In genomic region chr9:89421595-89421994, GRCh38 we compare ENCODE assay signal across 12 cellular contexts.
DNase-seq lines count a peak whose midpoint lies in the region; ATAC-seq and TF ChIP-seq lines count a peak whose summit lies in the region.
"Had no signal": no experiment of that assay in that cellular context is flagged by ENCODE, and none has a peak within 500 bp of the region (broad histone marks: within the 10 kb centered on the region; RNA-seq: fewer than 3 reads in every experiment).

No MANE protein-coding gene starts in this region.

- no peaks in the 10 kb centered on the region for H3K9me3 ChIP-seq in osteoblast (ENCODE audit: low read depth, low read length)

- no peaks in the 10 kb centered on the region for H3K79me2 ChIP-seq in osteoblast (ENCODE audit: insufficient read depth, low read length)

- H3K4me1 Mint-ChIP-seq in T-helper 1 cell treated with Interleukin-12 subunit alpha and Interleukin-12 subunit beta and Interleukin-4 antibody, amounts not matched to agents 30 μg/mL and 1 μg/mL, for 36 hours (ENCODE audit: low read depth): peaks cover 86% of the 10 kb centered on the region
- H3K4me1 Mint-ChIP-seq in activated naive CD8-positive, alpha-beta T cell treated with anti-CD3 and anti-CD28 coated beads, Interleukin-2, amount 50 U/mL, for 24 hours: peaks cover 99% of the 10 kb centered on the region

- H3K36me3 Mint-ChIP-seq in T-helper 1 cell treated with Interleukin-12 subunit alpha and Interleukin-12 subunit beta and Interleukin-4 antibody, amounts not matched to agents 30 μg/mL and 1 μg/mL, for 36 hours (ENCODE audit: low read depth): peaks cover 62% of the 10 kb centered on the region
- peaks cover 73% of the 10 kb centered on the region for H3K36me3 Mint-ChIP-seq in activated naive CD8-positive, alpha-beta T cell treated with anti-CD3 and anti-CD28 coated beads, Interleukin-2, amount 50 U/mL, for 24 hours (ENCODE audit: low read depth)

- H3K4me3 ChIP-seq in osteoblast (ENCODE audit: insufficient read depth, low read length): no peak overlapping the region

- TF ChIP-seq CTCF in osteoblast (IDR thresholded peaks at IDR 0.05; ENCODE audit: extremely low read depth, low read depth, low read length): no peak

- peak overlapping the region; percentile 90 for H3K27ac Mint-ChIP-seq in T-helper 1 cell treated with Interleukin-12 subunit alpha and Interleukin-12 subunit beta and Interleukin-4 antibody, amounts not matched to agents 30 μg/mL and 1 μg/mL, for 36 hours
- peak overlapping the region; percentile 100 for H3K27ac Mint-ChIP-seq in activated naive CD8-positive, alpha-beta T cell treated with anti-CD3 and anti-CD28 coated beads, Interleukin-2, amount 50 U/mL, for 24 hours

- H4K20me1 ChIP-seq in osteoblast (ENCODE audit: insufficient read depth, low read length): no peaks in the 10 kb centered on the region

- peak overlapping the region; percentile 40 for H3K4me2 ChIP-seq in osteoblast (ENCODE audit: insufficient read depth, low read length)

- DNase-seq in ELR (ENCODE audit: low read depth) (peak; percentile 19), osteoblast (ENCODE audit: insufficient read length, low spot score, missing footprints) (peak; percentile 85), anterior cingulate cortex (lab: John Stamatoyannopoulos, UW) (no peak), DMS 273 treated with DMSO at 0.1 percent for 48 hours (lab: John Stamatoyannopoulos, UW) (no peak)
- no peak for DNase-seq in activated naive CD8-positive, alpha-beta T cell treated with anti-CD3 and anti-CD28 coated beads, Interleukin-2, amount 50 U/mL, for 24 hours
- DNase-seq: cortex of kidney, NCI-H2107, substantia nigra had no signal

- H2AFZ ChIP-seq in osteoblast (ENCODE audit: low read length): no peak overlapping the region

- H3K27me3 Mint-ChIP-seq in T-helper 1 cell treated with Interleukin-12 subunit alpha and Interleukin-12 subunit beta and Interleukin-4 antibody, amounts not matched to agents 30 μg/mL and 1 μg/mL, for 36 hours (ENCODE audit: low read depth): no peaks in the 10 kb centered on the region
- H3K27me3 Mint-ChIP-seq in activated naive CD8-positive, alpha-beta T cell treated with anti-CD3 and anti-CD28 coated beads, Interleukin-2, amount 50 U/mL, for 24 hours: no peaks in the 10 kb centered on the region

- peak overlapping the region; percentile 68 for H3K27ac ChIP-seq in osteoblast (ENCODE audit: low read depth, low read length)

- H3K4me1 ChIP-seq in osteoblast (ENCODE audit: insufficient read depth, low read length): peaks cover 19% of the 10 kb centered on the region

- no peaks in the 10 kb centered on the region for H3K36me3 ChIP-seq in osteoblast (ENCODE audit: insufficient read depth, low read length)

- ATAC-seq in activated naive CD8-positive, alpha-beta T cell treated with anti-CD3 and anti-CD28 coated beads, Interleukin-2, amount 50 U/mL, for 24 hours: no peak
- ATAC-seq in HG02571 (IDR thresholded peaks at IDR 0.05; ENCODE audit: unreplicated experiment) (no peak), HG02763 (IDR thresholded peaks at IDR 0.05; ENCODE audit: unreplicated experiment) (no peak)
- ATAC-seq: HCT116 had no signal

- H3K4me3 Mint-ChIP-seq in T-helper 1 cell treated with Interleukin-12 subunit alpha and Interleukin-12 subunit beta and Interleukin-4 antibody, amounts not matched to agents 30 μg/mL and 1 μg/mL, for 36 hours: peak overlapping the region; percentile 68
- peak overlapping the region; percentile 77 for H3K4me3 Mint-ChIP-seq in activated naive CD8-positive, alpha-beta T cell treated with anti-CD3 and anti-CD28 coated beads, Interleukin-2, amount 50 U/mL, for 24 hours

- H3K27me3 ChIP-seq in osteoblast (ENCODE audit: insufficient read depth, low read length): no peaks in the 10 kb centered on the region

- peaks cover 4% of the 10 kb centered on the region for H3K9me3 Mint-ChIP-seq in T-helper 1 cell treated with Interleukin-12 subunit alpha and Interleukin-12 subunit beta and Interleukin-4 antibody, amounts not matched to agents 30 μg/mL and 1 μg/mL, for 36 hours
- peaks cover 7% of the 10 kb centered on the region for H3K9me3 Mint-ChIP-seq in activated naive CD8-positive, alpha-beta T cell treated with anti-CD3 and anti-CD28 coated beads, Interleukin-2, amount 50 U/mL, for 24 hours

Comparison
In these comparisons a context has a peak if more than half of its experiments do, and no peak if none do; other contexts are left out.
1. DNase-seq: peak in ELR (single experiment) and osteoblast (single experiment); none in activated naive CD8-positive, alpha-beta T cell treated with anti-CD3 and anti-CD28 coated beads, Interleukin-2, amount 50 U/mL, for 24 hours (single experiment), anterior cingulate cortex (0 of 58) and DMS 273 treated with DMSO at 0.1 percent for 48 hours (single experiment).